In the genomic region with DNA sequence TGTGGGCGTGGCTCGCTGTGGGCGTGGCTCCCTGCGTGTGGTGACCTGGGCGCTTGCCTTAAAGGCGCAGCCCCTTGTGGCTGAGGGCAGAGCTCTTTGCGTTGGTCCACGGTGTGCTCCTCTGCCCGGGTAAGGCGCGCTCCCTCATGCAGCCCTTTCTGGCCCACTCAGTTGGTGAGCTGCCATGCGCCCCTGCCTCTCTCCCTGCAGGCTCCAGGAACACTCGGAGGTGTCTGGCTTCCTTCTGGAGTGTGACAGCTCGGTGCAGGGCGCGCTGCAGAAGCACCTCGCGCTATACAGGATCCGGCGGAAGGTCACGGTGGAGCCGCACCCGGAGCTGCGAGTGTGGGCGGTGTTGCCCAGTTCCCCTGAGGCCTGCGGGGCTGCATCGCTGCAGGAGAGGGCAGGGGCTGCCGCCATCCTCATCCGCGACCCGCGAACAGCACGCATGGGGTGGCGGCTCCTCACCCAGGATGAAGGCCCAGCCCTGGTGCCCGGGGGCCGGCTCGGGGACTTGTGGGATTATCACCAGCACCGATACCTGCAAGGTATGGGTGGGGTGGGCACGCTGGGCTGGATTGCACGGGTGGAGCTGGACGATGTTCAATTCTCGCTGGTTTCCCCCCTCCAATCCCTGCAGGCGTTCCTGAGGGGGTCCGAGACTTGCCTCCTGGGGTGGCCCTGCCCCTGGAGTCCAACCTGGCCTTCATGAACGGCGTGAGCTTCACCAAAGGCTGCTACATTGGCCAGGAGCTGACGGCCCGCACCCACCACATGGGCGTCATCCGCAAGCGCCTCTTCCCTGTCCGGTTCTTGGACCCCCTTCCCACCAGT, we compare ENCODE assay signal across 8 cellular contexts. TPM values are rescaled to one million over a fixed set of nuclear protein-coding genes. Genes with fewer than 3 reads are reported as not detected.
A peak's percentile ranks its signal among the peaks of the same experiment; 100 is the strongest.
DNase-seq lines count a peak whose midpoint lies in the region; ATAC-seq, FAIRE-seq and TF ChIP-seq lines count a peak whose summit lies in the region.

No MANE protein-coding gene starts in this region.

- H2BK120ac ChIP-seq in IMR-90 (ENCODE audit: low read depth, low read length), result no peak overlapping the region

- H2BK5ac ChIP-seq in IMR-90 (ENCODE audit: low read depth, low read length, poor library complexity, severe bottlenecking), result no peak overlapping the region

- H4K5ac ChIP-seq in IMR-90 (ENCODE audit: low read depth, low read length), result no peak overlapping the region

- intact Hi-C loops in IMR-90 (cut with micrococcal nuclease), result no loop called here
- intact Hi-C loops in GM12878 (cut with micrococcal nuclease; ENCODE audit: unreplicated experiment), result no loop called here

- H3K27me3 ChIP-seq in IMR-90 (ENCODE audit: control insufficient read depth, insufficient read depth, low read length) (no peaks in the 10 kb centered on the region), GM12878 (replicated peaks in 1 of 2; ENCODE audit: control insufficient read depth in 2 of 2, insufficient read depth in 2 of 2, low read length in 1 of 2) (no peaks in the 10 kb centered on the region)

- peak overlapping the region; percentile 73; the same call in 1 of the 2 replicates for H2AK5ac ChIP-seq in IMR-90 (ENCODE audit: low read depth, low read length)

- no peak overlapping the region for H3K18ac ChIP-seq in IMR-90 (ENCODE audit: low read depth, low read length)

- no peak for FAIRE-seq in GM12878 (lab: Jason Lieb, UNC)

- POLR2A ChIA-PET in IMR-90 (lab: Charles Lee; ENCODE audit: unreplicated experiment) (no interaction called here), GM12878 (lab: Charles Lee) (interaction anchor here (0.6 kb wide), 1 partner anchor 387 kb away, joined by 4 read pairs; no protein-coding TSS in a partner anchor)
- POLR2A ChIA-PET in naive thymus-derived CD8-positive, alpha-beta T cell (lab: Charles Lee), result no interaction called here

- 79% methylated on average over 21 of the region's 52 CpGs; no CpG with 5 or more reads in 1 of the 2 experiments for WGBS in IMR-90 (ENCODE audit: extremely low coverage in 2 of 2, insufficient read length in 1 of 2), 2 experiments
- WGBS in GM12878 (ENCODE audit: insufficient coverage, insufficient replicate concordance, low lambda C conversion rate, missing lambda C conversion rate), result 95% methylated on average over 40 of the region's 52 CpGs

- TF ChIP-seq POLR2A in IMR-90 (IDR thresholded peaks at IDR 0.05; ENCODE audit: low read depth, low read length) (no peak), GM12878 (IDR thresholded peaks at IDR 0.05; ENCODE audit: low read depth, low read length) (no peak)

- no peak overlapping the region for H2BK15ac ChIP-seq in IMR-90 (ENCODE audit: low read depth, low read length)

- H3K4me1 ChIP-seq in IMR-90 (ENCODE audit: control insufficient read depth, insufficient read depth, low read length) (peaks cover 11% of the 10 kb centered on the region), GM12878 (ENCODE audit: control insufficient read depth, insufficient read depth, low read length) (peaks cover 6% of the 10 kb centered on the region)

- no peak overlapping the region for H3K4me2 ChIP-seq in IMR-90 (ENCODE audit: low read depth, low read length)
- H3K4me2 ChIP-seq in GM12878 (ENCODE audit: control insufficient read depth, insufficient read depth), result no peak overlapping the region

- peaks cover 6% of the 10 kb centered on the region; the same call in 1 of the 2 replicates for H3K9me1 ChIP-seq in IMR-90 (ENCODE audit: insufficient read depth, low read length)

- H3K9ac ChIP-seq in IMR-90 (ENCODE audit: low read depth, low read length), result no peak overlapping the region
- no peak overlapping the region for H3K9ac ChIP-seq in GM12878 (ENCODE audit: control insufficient read depth, insufficient read depth, low read length)

- no peak overlapping the region for H3K23ac ChIP-seq in IMR-90 (ENCODE audit: low read depth, low read length)

- H3K27ac ChIP-seq in IMR-90 (ENCODE audit: insufficient read depth, low read length) (no peak overlapping the region), GM12878 (ENCODE audit: control insufficient read depth, insufficient read depth) (no peak overlapping the region)

- H4K20me1 ChIP-seq in IMR-90 (ENCODE audit: insufficient read depth, low read length) (peaks cover 11% of the 10 kb centered on the region), GM12878 (ENCODE audit: control insufficient read depth, insufficient read depth) (no peaks in the 10 kb centered on the region)

- CTCF ChIA-PET in IMR-90 (lab: Yijun Ruan, JAX), result no interaction called here
- CTCF ChIA-PET in GM12878 (lab: Yijun Ruan, JAX), result no interaction called here

- no peaks in the 10 kb centered on the region for H3K79me2 ChIP-seq in GM12878 (ENCODE audit: control insufficient read depth, insufficient read depth, low read length)

- H2AFZ ChIP-seq in IMR-90 (replicated peaks; ENCODE audit: low read length, poor library complexity) (peak overlapping the region; percentile 5), GM12878 (ENCODE audit: control insufficient read depth, low read depth, low read length) (no peak overlapping the region)

- no peak overlapping the region for H3K14ac ChIP-seq in IMR-90 (replicated peaks; ENCODE audit: low read depth, low read length)

- H3K27ac Mint-ChIP-seq in naive thymus-derived CD8-positive, alpha-beta T cell, result peak overlapping the region in 1 of 10 donors; percentile 40

- H3K4me3 Mint-ChIP-seq in naive thymus-derived CD8-positive, alpha-beta T cell, result no peak overlapping the region

- peak; percentile 13 for DNase-seq in SKM-1 (lab: John Stamatoyannopoulos, UW; ENCODE audit: unreplicated experiment)
- no peak for DNase-seq in SKM-1 treated with dmso at 0.1 percent for 144 hours (lab: John Stamatoyannopoulos, UW; ENCODE audit: unreplicated experiment)
- no peak for DNase-seq in IMR-90
- DNase-seq in GM12878 (ENCODE audit: low read depth, low spot score), result no peak
- DNase-seq in naive thymus-derived CD8-positive, alpha-beta T cell, result peak in 4 of 10 donors; percentile 37 to 54 (median 48)
- no peak for DNase-seq in retina
- no peak for DNase-seq in SW480 (ENCODE audit: low spot score)

- H3K4me3 ChIP-seq in IMR-90 (ENCODE audit: insufficient read depth, low read depth, low read length) (no peak overlapping the region), GM12878 (no peak overlapping the region)

- dilution Hi-C loops in IMR-90 (cut with HindIII; ENCODE audit: low sequenced_read_pairs, unreplicated experiment), result no loop called here

- SMC1A ChIA-PET in GM12878 (lab: Charles Lee; ENCODE audit: uncharacterized antibody, unreplicated experiment), result no interaction called here

- no peak overlapping the region; the same call in 1 of the 2 replicates for H4K91ac ChIP-seq in IMR-90 (ENCODE audit: insufficient read depth, low read depth, low read length)

- H3K4me1 Mint-ChIP-seq in naive thymus-derived CD8-positive, alpha-beta T cell, result peaks cover 6 to 16% (median 14%) of the 10 kb centered on the region in 4 donors

- RAD21 ChIA-PET in GM12878 (lab: Charles Lee; ENCODE audit: unreplicated experiment), result no interaction called here

- H3K9me3 ChIP-seq in IMR-90 (ENCODE audit: control insufficient read depth, insufficient read depth, low read length), result no peaks in the 10 kb centered on the region; the same call in 1 of the 2 replicates
- H3K9me3 ChIP-seq in GM12878 (replicated peaks; ENCODE audit: control insufficient read depth, insufficient read depth, low read length), result no peaks in the 10 kb centered on the region

- no peak overlapping the region; a peak in 1 of 4 replicates for H4K8ac ChIP-seq in IMR-90 (ENCODE audit: low read depth in 2 of 2, low read length in 2 of 2)

- H3K9me3 Mint-ChIP-seq in naive thymus-derived CD8-positive, alpha-beta T cell, result no peaks in the 10 kb centered on the region

- no peak for ATAC-seq in IMR-90 (ENCODE audit: low read depth)
- ATAC-seq in GM12878, result peak; percentile 34; the same call in 2 of the 3 replicates
- peak; percentile 19 to 65 for ATAC-seq in naive thymus-derived CD8-positive, alpha-beta T cell
- ATAC-seq in GM18868 (IDR thresholded peaks at IDR 0.05; ENCODE audit: unreplicated experiment), result no peak

- BruUV-seq in IMR-90 (replicated peaks; lab: Mats Ljungman, UMichigan) (no TSS peak), GM12878 (replicated peaks; lab: Mats Ljungman, UMichigan) (no TSS peak)

- TF ChIP-seq RAD21 in IMR-90 (IDR thresholded peaks at IDR 0.05; ENCODE audit: low read length) (no peak), GM12878 (IDR thresholded peaks at IDR 0.05; ENCODE audit: insufficient read depth, low read depth, low read length) (no peak)

- no peak overlapping the region for H3K4ac ChIP-seq in IMR-90 (ENCODE audit: low read depth, low read length)

- H3K56ac ChIP-seq in IMR-90 (ENCODE audit: extremely low read depth, insufficient read depth, low read length), result no peak overlapping the region

- peaks cover 0 to 9% (median 0%) of the 10 kb centered on the region in 3 donors for H3K36me3 Mint-ChIP-seq in naive thymus-derived CD8-positive, alpha-beta T cell

- peak overlapping the region; percentile 72 for H2AK9ac ChIP-seq in IMR-90 (replicated peaks; ENCODE audit: low read depth, low read length, poor library complexity)

- H3K79me1 ChIP-seq in IMR-90 (ENCODE audit: low read depth in 1 of 2, low read length in 2 of 2), result peaks cover 6 to 42% of the 10 kb centered on the region in 2 experiments

- TF ChIP-seq EP300 in GM12878 (IDR thresholded peaks at IDR 0.05; ENCODE audit: borderline replicate concordance in 1 of 2, control insufficient read depth in 1 of 2, low read depth in 2 of 2, low read length in 2 of 2), result no peak

- H3K36me3 ChIP-seq in IMR-90 (ENCODE audit: control insufficient read depth, insufficient read depth, low read length), result 0 out of 2 replicates have a peak, but pooled peaks cover 4% of the 10 kb centered on the region
- H3K36me3 ChIP-seq in GM12878 (ENCODE audit: control insufficient read depth in 2 of 2, insufficient read depth in 2 of 2, low read length in 1 of 2), result peaks cover 0 to 5% of the 10 kb centered on the region in 2 experiments; a peak in 2 of 4 replicates

- in situ Hi-C loops in IMR-90 (cut with MboI; ENCODE audit: low sequenced_read_pairs), result no loop called here
- in situ Hi-C loops in GM12878 (cut with MboI), result loop anchor here (5.0 kb wide), 1 partner anchor 37 kb away; no protein-coding TSS in a partner anchor

- no peak overlapping the region for H2BK20ac ChIP-seq in IMR-90 (ENCODE audit: low read depth, low read length)

- TF ChIP-seq CTCF in IMR-90 (conservative IDR thresholded peaks at IDR 0.05; ENCODE audit: low read depth, low read length) (no peak), GM12878 (IDR thresholded peaks at IDR 0.05 in 2 of 3, conservative IDR thresholded peaks at IDR 0.05 in 1 of 3; ENCODE audit: control insufficient read depth in 2 of 3, extremely low read depth in 1 of 3, insufficient read depth in 1 of 3, low read depth in 3 of 3, low read length in 3 of 3) (no peak)

- no peaks in the 10 kb centered on the region for H3K27me3 Mint-ChIP-seq in naive thymus-derived CD8-positive, alpha-beta T cell

RNA-seq across cellular contexts. Expression of a gene that starts 9.1 kb away (rescaled TPM):
- total RNA-seq in IMR-90 (2012; rRNA removed) (1.7 and 2.0 TPM in 2 replicates), GM12878 (2014; rRNA removed) (6.0 and 6.9 TPM in 2 replicates), GM12878 (2014; rRNA removed; fragmentation: Illumina TruSeq; extraction: Trizol) (1.3 and 1.5 TPM in 2 replicates), GM12878 (2021) (6.9 and 8.5 TPM in 2 replicates)
- polyA plus RNA-seq in IMR-90 (2012; rRNA removed) (2.6 TPM in 2 replicates), GM12878 (2011; rRNA removed) (1.4 and 2.9 TPM in 2 replicates), GM12878 (2014; fragmentation: Illumina TruSeq; extraction: Trizol) (1.2 and 1.3 TPM in 2 replicates), GM12878 (2014; fragmentation: Nextera tagmentation; extraction: Ambion mirVana) (under 1 TPM; 0.51 to 0.60 TPM), GM12878 (2014; rRNA removed) (4.6 and 6.7 TPM in 2 replicates), GM12878 (2016; fragmentation: Nextera tagmentation; extraction: Ambion mirVana) (1 to 10 TPM; 6.0 to 8.6 TPM)
- polyA plus RNA-seq in IMR-90 (2012; cell fraction: cytosol; rRNA removed), result 3.8 and 4.0 TPM in 2 replicates
- polyA plus RNA-seq in IMR-90 (2012; cell fraction: nucleus; rRNA removed; ENCODE audit: low replicate concordance), result 4.9 and 9.5 TPM in 2 replicates
- total RNA-seq in GM12878 (2013; cell fraction: nucleolus; rRNA removed), result 3.6 and 5.1 TPM in 2 replicates
- polyA plus RNA-seq in GM12878 (2011; ENCODE audit: low read depth), result 2.1 TPM
- 3.5 and 8.3 TPM in 2 replicates for polyA plus RNA-seq in GM12878 (2011; cell fraction: cytosol; rRNA removed)
- 5.4 and 7.1 TPM in 2 replicates for polyA plus RNA-seq in GM12878 (2011; cell fraction: nucleus; rRNA removed)
- 2.0 and 3.3 TPM in 2 replicates for polyA plus RNA-seq in GM12878 (2012)
- 2.0 and 5.2 TPM in 2 replicates for polyA minus RNA-seq in GM12878 (2011; rRNA and poly(A)+ RNA removed)
- polyA minus RNA-seq in GM12878 (2011; cell fraction: cytosol; rRNA and poly(A)+ RNA removed), result 0.83 and 2.3 TPM in 2 replicates
- 1.8 and 3.3 TPM in 2 replicates for polyA minus RNA-seq in GM12878 (2011; cell fraction: nucleus; rRNA and poly(A)+ RNA removed)
- 10 to 100 TPM; 11.0 to 12.3 TPM for total RNA-seq in naive thymus-derived CD8-positive, alpha-beta T cell
- polyA plus RNA-seq in naive thymus-derived CD8-positive, alpha-beta T cell, result 1 to 10 TPM; 3.3 to 4.2 (median 3.4) TPM

RNA-seq across cellular contexts. Expression of a gene that starts 25.0 kb away (rescaled TPM):
- total RNA-seq in IMR-90 (2012; rRNA removed), result 1.1 and 1.4 TPM in 2 replicates
- 1.7 and 2.6 TPM in 2 replicates for polyA plus RNA-seq in IMR-90 (2012; rRNA removed)
- 1.5 and 2.6 TPM in 2 replicates for polyA plus RNA-seq in IMR-90 (2012; cell fraction: cytosol; rRNA removed)
- polyA plus RNA-seq in IMR-90 (2012; cell fraction: nucleus; rRNA removed; ENCODE audit: low replicate concordance), result 2.1 and 4.8 TPM in 2 replicates
- 0.27 and 0.65 TPM in 2 replicates for total RNA-seq in GM12878 (2013; cell fraction: nucleolus; rRNA removed)
- 0.06 and 0.11 TPM in 2 replicates for total RNA-seq in GM12878 (2014; rRNA removed)
- total RNA-seq in GM12878 (2014; rRNA removed; fragmentation: Illumina TruSeq; extraction: Trizol), result 0.09 TPM in 2 replicates
- 0.44 TPM in 1 of 2 replicates, not detected in the other for total RNA-seq in GM12878 (2021)
- not detected for polyA plus RNA-seq in GM12878 (2011; ENCODE audit: low read depth)
- polyA plus RNA-seq in GM12878 (2011; rRNA removed), result 0.03 and 0.04 TPM in 2 replicates
- 0.06 and 0.07 TPM in 2 replicates for polyA plus RNA-seq in GM12878 (2011; cell fraction: cytosol; rRNA removed)
- 0.24 and 0.51 TPM in 2 replicates for polyA plus RNA-seq in GM12878 (2011; cell fraction: nucleus; rRNA removed)
- polyA plus RNA-seq in GM12878 (2012), result 0.15 and 0.22 TPM in 2 replicates
- 0.04 TPM in 1 of 2 replicates, not detected in the other for polyA plus RNA-seq in GM12878 (2014; fragmentation: Illumina TruSeq; extraction: Trizol)
- polyA plus RNA-seq in GM12878 (2014; fragmentation: Nextera tagmentation; extraction: Ambion mirVana), result not detected
- polyA plus RNA-seq in GM12878 (2014; rRNA removed), result 0.26 and 0.32 TPM in 2 replicates
- polyA plus RNA-seq in GM12878 (2016; fragmentation: Nextera tagmentation; extraction: Ambion mirVana), result not detected
- 0.21 TPM in 1 of 2 replicates, not detected in the other for polyA minus RNA-seq in GM12878 (2011; rRNA and poly(A)+ RNA removed)
- not detected in 2 replicates for polyA minus RNA-seq in GM12878 (2011; cell fraction: cytosol; rRNA and poly(A)+ RNA removed)
- polyA minus RNA-seq in GM12878 (2011; cell fraction: nucleus; rRNA and poly(A)+ RNA removed), result 0.24 and 0.96 TPM in 2 replicates
- 1 to 10 TPM; 2.6 to 2.8 TPM for total RNA-seq in naive thymus-derived CD8-positive, alpha-beta T cell
- under 1 TPM in 2 of 3 donors, not detected in 1; 0.16 to 0.22 TPM for polyA plus RNA-seq in naive thymus-derived CD8-positive, alpha-beta T cell

RNA-seq across cellular contexts. Expression of a gene that starts 33.1 kb away (rescaled TPM):
- total RNA-seq in IMR-90 (2012; rRNA removed) (4.1 and 4.2 TPM in 2 replicates), GM12878 (2014; rRNA removed) (0.11 and 0.34 TPM in 2 replicates), GM12878 (2014; rRNA removed; fragmentation: Illumina TruSeq; extraction: Trizol) (0.04 and 0.05 TPM in 2 replicates), GM12878 (2021) (0.11 and 0.36 TPM in 2 replicates)
- polyA plus RNA-seq in IMR-90 (2012; rRNA removed) (9.5 and 10.0 TPM in 2 replicates), GM12878 (2011; rRNA removed) (0.07 and 0.18 TPM in 2 replicates), GM12878 (2014; fragmentation: Illumina TruSeq; extraction: Trizol) (0.03 TPM in 1 of 2 replicates, not detected in the other), GM12878 (2014; fragmentation: Nextera tagmentation; extraction: Ambion mirVana) (not detected), GM12878 (2014; rRNA removed) (0.01 and 0.30 TPM in 2 replicates), GM12878 (2016; fragmentation: Nextera tagmentation; extraction: Ambion mirVana) (under 1 TPM; 0.06 to 0.09 TPM)
- polyA plus RNA-seq in IMR-90 (2012; cell fraction: cytosol; rRNA removed), result 3.6 and 7.2 TPM in 2 replicates
- polyA plus RNA-seq in IMR-90 (2012; cell fraction: nucleus; rRNA removed; ENCODE audit: low replicate concordance), result 69.7 and 96.2 TPM in 2 replicates
- total RNA-seq in GM12878 (2013; cell fraction: nucleolus; rRNA removed), result 4.8 and 6.7 TPM in 2 replicates
- 0.04 TPM for polyA plus RNA-seq in GM12878 (2011; ENCODE audit: low read depth)
- polyA plus RNA-seq in GM12878 (2011; cell fraction: cytosol; rRNA removed), result 0.48 and 0.49 TPM in 2 replicates
- 1.3 and 2.0 TPM in 2 replicates for polyA plus RNA-seq in GM12878 (2011; cell fraction: nucleus; rRNA removed)
- 0.18 and 1.00 TPM in 2 replicates for polyA plus RNA-seq in GM12878 (2012)
- polyA minus RNA-seq in GM12878 (2011; rRNA and poly(A)+ RNA removed), result 0.37 and 0.93 TPM in 2 replicates
- polyA minus RNA-seq in GM12878 (2011; cell fraction: cytosol; rRNA and poly(A)+ RNA removed), result 0.21 and 0.27 TPM in 2 replicates
- polyA minus RNA-seq in GM12878 (2011; cell fraction: nucleus; rRNA and poly(A)+ RNA removed), result 0.48 and 0.86 TPM in 2 replicates
- total RNA-seq in naive thymus-derived CD8-positive, alpha-beta T cell, result 100 to 1,000 TPM in 1 of 2 experiments, 10 to 100 TPM in 1; 99.3 to 102 TPM
- 1 to 10 TPM in 2 of 3 donors, under 1 TPM in 1; 0.56 to 4.9 (median 2.4) TPM for polyA plus RNA-seq in naive thymus-derived CD8-positive, alpha-beta T cell

RNA-seq across cellular contexts. Expression of a gene that starts 34.6 kb away (rescaled TPM):
- total RNA-seq in IMR-90 (2012; rRNA removed) (465 and 524 TPM in 2 replicates), GM12878 (2014; rRNA removed) (214 and 235 TPM in 2 replicates), GM12878 (2014; rRNA removed; fragmentation: Illumina TruSeq; extraction: Trizol) (82.0 and 98.3 TPM in 2 replicates), GM12878 (2021) (183 and 195 TPM in 2 replicates)
- polyA plus RNA-seq in IMR-90 (2012; rRNA removed) (548 and 630 TPM in 2 replicates), GM12878 (2011; rRNA removed) (107 and 224 TPM in 2 replicates), GM12878 (2014; fragmentation: Illumina TruSeq; extraction: Trizol) (4.2 and 28.9 TPM in 2 replicates), GM12878 (2014; fragmentation: Nextera tagmentation; extraction: Ambion mirVana) (10 to 100 TPM in 1 of 2 experiments, 1 to 10 TPM in 1; 6.3 to 39.2 TPM), GM12878 (2014; rRNA removed) (227 and 264 TPM in 2 replicates), GM12878 (2016; fragmentation: Nextera tagmentation; extraction: Ambion mirVana) (100 to 1,000 TPM; 349 to 357 TPM)
- 522 and 1,067 TPM in 2 replicates for polyA plus RNA-seq in IMR-90 (2012; cell fraction: cytosol; rRNA removed)
- 571 and 1,090 TPM in 2 replicates for polyA plus RNA-seq in IMR-90 (2012; cell fraction: nucleus; rRNA removed; ENCODE audit: low replicate concordance)
- 142 and 146 TPM in 2 replicates for total RNA-seq in GM12878 (2013; cell fraction: nucleolus; rRNA removed)
- 101 TPM for polyA plus RNA-seq in GM12878 (2011; ENCODE audit: low read depth)
- 381 and 606 TPM in 2 replicates for polyA plus RNA-seq in GM12878 (2011; cell fraction: cytosol; rRNA removed)
- polyA plus RNA-seq in GM12878 (2011; cell fraction: nucleus; rRNA removed), result 634 and 756 TPM in 2 replicates
- polyA plus RNA-seq in GM12878 (2012), result 190 and 243 TPM in 2 replicates
- 103 and 217 TPM in 2 replicates for polyA minus RNA-seq in GM12878 (2011; rRNA and poly(A)+ RNA removed)
- 59.5 and 69.8 TPM in 2 replicates for polyA minus RNA-seq in GM12878 (2011; cell fraction: cytosol; rRNA and poly(A)+ RNA removed)
- polyA minus RNA-seq in GM12878 (2011; cell fraction: nucleus; rRNA and poly(A)+ RNA removed), result 116 and 141 TPM in 2 replicates
- total RNA-seq in naive thymus-derived CD8-positive, alpha-beta T cell, result 100 to 1,000 TPM; 189 to 202 TPM
- polyA plus RNA-seq in naive thymus-derived CD8-positive, alpha-beta T cell, result 100 to 1,000 TPM; 369 to 466 (median 374) TPM

Comparison
In these comparisons a context has a peak if more than half of its experiments do, and no peak if none do; other contexts are left out.
1. ATAC-seq: peak in GM12878 (single experiment) and naive thymus-derived CD8-positive, alpha-beta T cell (2 of 2); none in IMR-90 (single experiment) and GM18868 (single experiment).
2. RNA of a gene that starts 33.1 kb away (total RNA-seq): 99.3 to 102 TPM in naive thymus-derived CD8-positive, alpha-beta T cell; 4.1 to 4.2 TPM in IMR-90 and 0.04 to 6.7 TPM in GM12878; every median in the first group is over 10 times any median in the second.